35 cellular contexts compared by ENCODE assay signal in the genomic region with DNA sequence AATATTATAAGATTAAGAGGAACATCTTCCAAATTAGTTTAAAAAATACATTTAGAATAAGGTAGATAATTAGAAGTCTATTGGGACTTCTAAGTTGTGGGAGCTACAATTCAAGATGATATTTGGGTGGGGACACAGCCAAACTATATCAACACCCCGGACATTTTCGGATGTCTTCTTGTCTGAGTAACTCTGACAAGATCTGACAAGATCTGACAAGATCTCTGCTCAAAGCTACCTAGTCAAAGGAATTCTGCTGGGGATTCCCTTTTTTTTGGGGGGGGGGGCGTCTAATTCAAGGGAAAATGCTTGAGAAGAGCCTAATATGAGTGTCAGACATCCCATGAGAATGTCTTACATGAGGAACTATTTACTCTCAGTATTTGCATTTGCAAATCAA. TPM values are rescaled to one million over a fixed set of nuclear protein-coding genes. Genes with fewer than 3 reads are reported as not detected.
"Had no signal": no experiment of that assay in that cellular context is flagged by ENCODE, and none has a peak within 500 bp of the region (broad histone marks: within the 10 kb centered on the region; RNA-seq: fewer than 3 reads in every experiment).

No MANE protein-coding gene starts in this region.

- H3K27ac ChIP-seq: adrenal gland, ascending aorta, body of pancreas, brain microvascular endothelial cell, breast epithelium, cardiac muscle cell had no signal

- H3K27me3 ChIP-seq: adrenal gland, ascending aorta, body of pancreas, brain microvascular endothelial cell, breast epithelium, cardiac muscle cell had no signal

- FAIRE-seq: astrocyte had no signal

- H3K36me3 ChIP-seq: adrenal gland, ascending aorta, brain microvascular endothelial cell, breast epithelium, cardiac muscle cell had no signal

- DNase-seq: activated effector memory CD4-positive, alpha-beta T cell treated with anti-CD3 and anti-CD28 coated beads, Interleukin-2, amount 50 U/mL, for 16 hours; activated effector memory CD4-positive, alpha-beta T cell treated with Interleukin-2 at 50 U/mL for 16 hours; activated gamma-delta T cell; activated gamma-delta T cell treated with Interleukin-2 at 50 U/mL for 16 hours; activated naive CD4-positive, alpha-beta T cell; activated naive CD4-positive, alpha-beta T cell treated with anti-CD3 and anti-CD28 coated beads for 36 hours; activated naive CD4-positive, alpha-beta T cell treated with anti-CD3 and anti-CD28 coated beads, Interleukin-2, amount 10 ng/mL, durations not matched to agents 7 days and 5 days; activated naive CD4-positive, alpha-beta T cell treated with anti-CD3 and anti-CD28 coated beads, Interleukin-2, amount 50 U/mL, for 16 hours; activated naive CD4-positive, alpha-beta T cell treated with Interleukin-2 at 50 U/mL for 16 hours; activated naive CD8-positive, alpha-beta T cell treated with anti-CD3 and anti-CD28 coated beads for 36 hours; activated naive CD8-positive, alpha-beta T cell treated with anti-CD3 and anti-CD28 coated beads, Interleukin-2, amount 10 ng/mL, durations not matched to agents 7 days and 5 days; activated naive CD8-positive, alpha-beta T cell treated with anti-CD3 and anti-CD28 coated beads, Interleukin-2, amount 50 U/mL, for 24 hours; activated T-cell treated with anti-CD3 and anti-CD28 coated beads, Interleukin-2, amount 50 U/mL, for 1 hour; activated T-cell treated with anti-CD3 and anti-CD28 coated beads, Interleukin-2, amount 50 U/mL, for 24 hours; activated T-cell treated with anti-CD3 and anti-CD28 coated beads, Interleukin-2, amount 50 U/mL, for 4 hours; activated T-cell treated with anti-CD3 and anti-CD28 coated beads, Interleukin-2, amount 50 U/mL, for 48 hours; activated T-cell treated with anti-CD3 and anti-CD28 coated beads, Interleukin-2, amount 50 U/mL, for 72 hours; adrenal gland; amniotic stem cell; amygdala; anterior cingulate cortex; aorta; body of pancreas; brain microvascular endothelial cell; caudate nucleus; central memory CD4-positive, alpha-beta T cell; cerebellar nuclear complex had no signal

- ATAC-seq: activated naive CD4-positive, alpha-beta T cell treated with anti-CD3 and anti-CD28 coated beads, Interleukin-2, amount 50 U/mL, for 72 hours; activated naive CD8-positive, alpha-beta T cell treated with anti-CD3 and anti-CD28 coated beads, Interleukin-2, amount 50 U/mL, for 24 hours; activated T-cell treated with anti-CD3 and anti-CD28 coated beads, Interleukin-2, amount 50 U/mL, for 4 hours; activated T-cell treated with anti-CD3 and anti-CD28 coated beads, Interleukin-2, amount 50 U/mL, for 72 hours; activated T-helper 17 cell treated with anti-CD3 and anti-CD28 coated beads, Interleukin-2, amount 50 U/mL, for 72 hours; body of pancreas had no signal

- H3K4me3 ChIP-seq: adrenal gland, ascending aorta, body of pancreas, breast epithelium, cardiac muscle cell had no signal

RNA-seq across cellular contexts. Expression of a gene that starts 5.2 kb away (rescaled TPM):
- total RNA-seq: activated naive CD4-positive, alpha-beta T cell treated with anti-CD3 and anti-CD28 coated beads for 36 hours; activated naive CD4-positive, alpha-beta T cell treated with anti-CD3 and anti-CD28 coated beads, Interleukin-2, amount 50 U/mL, for 72 hours; activated naive CD8-positive, alpha-beta T cell treated with anti-CD3 and anti-CD28 coated beads for 36 hours; activated naive CD8-positive, alpha-beta T cell treated with anti-CD3 and anti-CD28 coated beads, Interleukin-2, amount 10 ng/mL, durations not matched to agents 7 days and 5 days; activated T-cell treated with anti-CD3 and anti-CD28 coated beads, Interleukin-2, amount 50 U/mL, for 4 hours; activated T-cell treated with anti-CD3 and anti-CD28 coated beads, Interleukin-2, amount 50 U/mL, for 72 hours; activated T-helper 1 cell treated with anti-CD3 and anti-CD28 coated beads, Interleukin-12 subunit alpha, Interleukin-12 subunit beta, Interleukin-2, Interleukin-4 antibody, amounts not matched to agents 30 ng/mL and 10 ng/mL and 1 ng/mL, durations not matched to agents 14 hours and 24 hours and 36 hours; activated T-helper 17 cell treated with anti-CD3 and anti-CD28 coated beads, Interleukin-2, amount 50 U/mL, for 72 hours; activated T-helper 2 cell treated with anti-CD3 and anti-CD28 coated beads, Interferon-gamma antibody, Interleukin-2, Interleukin-4, amounts not matched to agents 10 μg/mL and 5 μg/mL and 100 μg/mL, durations not matched to agents 14 hours and 24 hours and 36 hours; ascending aorta; cardiac muscle cell had no signal
